7 cellular contexts compared by ENCODE assay signal in the genomic region with DNA sequence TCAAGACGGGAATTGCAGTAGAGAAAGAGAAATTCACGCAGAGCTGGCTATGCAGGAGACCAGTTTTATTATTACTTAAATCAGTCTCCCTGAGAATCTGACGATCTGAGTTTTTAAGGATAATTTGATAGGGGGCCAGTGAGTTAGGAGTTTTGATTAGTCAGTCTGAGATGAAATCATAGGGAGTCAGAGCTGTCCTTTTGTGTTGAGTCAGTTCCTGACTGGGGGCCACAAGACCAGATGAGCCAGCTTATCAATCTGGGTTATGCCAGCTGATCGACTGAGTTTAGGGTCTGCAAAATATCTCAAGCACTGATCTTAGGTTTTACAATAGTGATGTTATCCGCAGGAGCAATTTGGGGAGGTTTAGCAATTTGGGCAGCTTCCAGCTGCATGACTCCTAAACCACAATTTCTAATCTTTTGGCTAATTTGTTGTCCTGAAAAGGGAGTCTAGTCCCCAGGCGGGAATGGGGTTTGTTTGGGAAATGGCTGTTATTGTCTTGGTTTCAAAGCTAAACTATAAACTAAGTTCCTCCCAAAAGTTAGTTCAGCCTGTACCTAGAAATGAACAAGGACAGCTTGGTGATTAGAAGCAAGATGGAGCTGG. TPM values are rescaled to one million over a fixed set of nuclear protein-coding genes. Genes with fewer than 3 reads are reported as not detected.
A peak's percentile ranks its signal among the peaks of the same experiment; 100 is the strongest.
DNase-seq lines count a peak whose midpoint lies in the region; ATAC-seq, FAIRE-seq and TF ChIP-seq lines count a peak whose summit lies in the region.
"Not testable (repeated sequence)": the region's sequence is repeated elsewhere in the genome, so short reads cannot be mapped to it uniquely, and the experiment has no call there.

No MANE protein-coding gene starts in this region.

- not testable (repeated sequence) for TF ChIP-seq RAD21 in HepG2 (CRISPR knock-in tag; IDR thresholded peaks at IDR 0.05)

- not testable (repeated sequence) for TF ChIP-seq CTCF in astrocyte (IDR thresholded peaks at IDR 0.05; ENCODE audit: insufficient read depth, low read depth, low read length); fibroblast of pulmonary artery (IDR thresholded peaks at IDR 0.05; ENCODE audit: low read length, missing control alignments); HepG2 (CRISPR knock-in tag; IDR thresholded peaks at IDR 0.05)

- 100% methylated on average over 3 of the region's 6 CpGs for WGBS in HepG2 (ENCODE audit: low lambda C conversion rate)

- H3K27me3 Mint-ChIP-seq in astrocyte (ENCODE audit: low read depth, unreplicated experiment), result not testable (repeated sequence)

- H3K9ac ChIP-seq in astrocyte (ENCODE audit: low read length); HepG2 (ENCODE audit: insufficient read depth, low read depth, low read length): not testable (repeated sequence)

- not testable (repeated sequence) for H3K27ac ChIP-seq in astrocyte (ENCODE audit: low read depth, low read length); HepG2 (ENCODE audit: extremely low read length, insufficient read depth, low read length)

- intact Hi-C loops in HepG2 (cut with micrococcal nuclease; ENCODE audit: unreplicated experiment), result not testable (repeated sequence)

- H3K36me3 ChIP-seq in astrocyte (ENCODE audit: insufficient read depth, low read length); HepG2 (replicated peaks in 1 of 2; ENCODE audit: control insufficient read depth in 1 of 2, insufficient read depth in 2 of 2, low read length in 2 of 2): not testable (repeated sequence)

- not testable (repeated sequence) for H3K4me3 ChIP-seq in astrocyte (ENCODE audit: insufficient read depth, low read depth, low read length); fibroblast of pulmonary artery (replicated peaks; ENCODE audit: low read depth, low read length); HepG2 (replicated peaks in 1 of 3; ENCODE audit: insufficient read depth in 1 of 3, low read depth in 2 of 3, low read length in 3 of 3)

- not testable (repeated sequence) for TF ChIP-seq POLR2A in HepG2 (IDR thresholded peaks at IDR 0.05; ENCODE audit: insufficient read depth in 1 of 2, low read depth in 2 of 2, low read length in 2 of 2)

- DNase-seq in EL, result peak; percentile 48
- DNase-seq in HT1080 (ENCODE audit: low read depth), result peak; percentile 32
- DNase-seq in RPMI7951 (ENCODE audit: low read depth), result peak; percentile 82
- DNase-seq in astrocyte (ENCODE audit: low read depth), result peak; percentile 60
- peak; percentile 20 for DNase-seq in dermis blood vessel endothelial cell
- DNase-seq in fibroblast of pulmonary artery (ENCODE audit: low read depth), result peak; percentile 58
- not testable (repeated sequence) for DNase-seq in HepG2 (ENCODE audit: low spot score)

- H3K27ac Mint-ChIP-seq in astrocyte (ENCODE audit: unreplicated experiment), result not testable (repeated sequence)

- not testable (repeated sequence) for FAIRE-seq in astrocyte (lab: Jason Lieb, UNC)
- peak; percentile 48 for FAIRE-seq in HepG2 (lab: Jason Lieb, UNC)

- H3K9me3 Mint-ChIP-seq in astrocyte (ENCODE audit: unreplicated experiment), result not testable (repeated sequence)

- in situ Hi-C loops in HepG2 (cut with HindIII; ENCODE audit: extremely low pct_ligation_motif_present, low pct_unique_long_range_greater_than_20kb), result not testable (repeated sequence)

- not testable (repeated sequence) for H2AFZ ChIP-seq in astrocyte (ENCODE audit: low read depth, low read length); HepG2 (ENCODE audit: low read length)

- H4K20me1 ChIP-seq in astrocyte (ENCODE audit: insufficient read depth, low read length); HepG2 (ENCODE audit: insufficient read depth, low read length): not testable (repeated sequence)

- H3K27me3 ChIP-seq in astrocyte (ENCODE audit: insufficient read depth, low read length); HepG2 (ENCODE audit: control insufficient read depth in 1 of 2, insufficient read depth in 2 of 2, low read length in 2 of 2): not testable (repeated sequence)

- H3K4me3 Mint-ChIP-seq in astrocyte (ENCODE audit: unreplicated experiment), result not testable (repeated sequence)

- TF ChIP-seq EP300 in HepG2 (IDR thresholded peaks at IDR 0.05; ENCODE audit: low read depth in 2 of 2, low read length in 2 of 2); HepG2 (CRISPR knock-in tag; IDR thresholded peaks at IDR 0.05; ENCODE audit: borderline replicate concordance): not testable (repeated sequence)

- H3K9me3 ChIP-seq in astrocyte (ENCODE audit: insufficient read depth, low read depth, low read length); HepG2 (ENCODE audit: low read length): not testable (repeated sequence)

- POLR2A ChIA-PET in HepG2 (lab: Yijun Ruan, JAX), result not testable (repeated sequence)

- not testable (repeated sequence) for H3K4me1 ChIP-seq in astrocyte (ENCODE audit: insufficient read depth, low read length); HepG2 (ENCODE audit: insufficient read depth, low read length)

- ATAC-seq in HepG2, result not testable (repeated sequence)

- H3K79me2 ChIP-seq in astrocyte (ENCODE audit: insufficient read depth, low read length); HepG2 (ENCODE audit: insufficient read depth, low read length): not testable (repeated sequence)

- CTCF ChIA-PET in HepG2 (lab: Yijun Ruan, JAX; ENCODE audit: low intra/inter-chr PET ratio, low total read pairs), result not testable (repeated sequence)

- BruUV-seq in HepG2 (replicated peaks; lab: Mats Ljungman, UMichigan), result not testable (repeated sequence)

- H3K4me1 Mint-ChIP-seq in astrocyte (ENCODE audit: low read depth, unreplicated experiment), result not testable (repeated sequence)

- H3K36me3 Mint-ChIP-seq in astrocyte (ENCODE audit: low read depth, unreplicated experiment), result not testable (repeated sequence)

- not testable (repeated sequence) for H3K4me2 ChIP-seq in astrocyte (ENCODE audit: low read length); HepG2 (ENCODE audit: low read depth, low read length)

RNA-seq across cellular contexts. Expression of a gene that starts 47.3 kb away (rescaled TPM):
- total RNA-seq in HT1080 (2014; rRNA removed; shearing (Covaris generic)), result 6.9 and 8.2 TPM in 2 replicates
- polyA plus RNA-seq in HT1080 (2015; cell fraction: cytosol; rRNA removed), result 3.8 and 4.5 TPM in 2 replicates
- polyA plus RNA-seq in HT1080 (2015; cell fraction: nucleus; rRNA removed), result 11.1 and 15.1 TPM in 2 replicates
- 5.2 and 9.8 TPM in 2 replicates for total RNA-seq in RPMI7951 (2014; rRNA removed; shearing (Covaris generic))
- total RNA-seq in astrocyte (4.6 and 4.9 TPM in 2 replicates), dermis blood vessel endothelial cell (9.2 and 9.4 TPM in 2 replicates), HepG2 (2016; rRNA removed; fragmentation: Illumina TruSeq; extraction: Trizol) (11.6 and 12.9 TPM in 2 replicates)
- total RNA-seq in HepG2 (2016; cell fraction: cytosol; rRNA removed; fragmentation: Illumina TruSeq; extraction: Trizol; ENCODE audit: low read depth), result 5.0 and 6.2 TPM in 2 replicates
- 10.9 and 11.9 TPM in 2 replicates for total RNA-seq in HepG2 (2016; cell fraction: insoluble cytoplasmic fraction; rRNA removed; fragmentation: Illumina TruSeq; extraction: Trizol)
- total RNA-seq in HepG2 (2016; cell fraction: membrane; rRNA removed; fragmentation: Illumina TruSeq; extraction: Trizol), result 4.1 and 5.3 TPM in 2 replicates
- total RNA-seq in HepG2 (2016; cell fraction: nucleus; rRNA removed; fragmentation: Illumina TruSeq; extraction: Trizol), result 18.2 and 19.6 TPM in 2 replicates
- polyA plus RNA-seq in HepG2 (2011; rRNA removed), result 5.0 and 5.4 TPM in 2 replicates
- 4.1 and 5.4 TPM in 2 replicates for polyA plus RNA-seq in HepG2 (2011; cell fraction: cytosol; rRNA removed)
- 15.7 and 15.8 TPM in 2 replicates for polyA plus RNA-seq in HepG2 (2011; cell fraction: nucleus; rRNA removed)
- polyA plus RNA-seq in HepG2 (2012), result 1.7 and 5.4 TPM in 2 replicates
- polyA plus RNA-seq in HepG2 (2016; cell fraction: cytosol; fragmentation: Illumina TruSeq; extraction: Trizol; ENCODE audit: low read depth), result 1.1 and 1.3 TPM in 2 replicates
- 9.7 and 10.4 TPM in 2 replicates for polyA plus RNA-seq in HepG2 (2016; cell fraction: insoluble cytoplasmic fraction; fragmentation: Illumina TruSeq; extraction: Trizol; ENCODE audit: low read depth)
- 2.2 and 2.6 TPM in 2 replicates for polyA plus RNA-seq in HepG2 (2016; cell fraction: membrane; fragmentation: Illumina TruSeq; extraction: Trizol; ENCODE audit: low read depth)
- polyA plus RNA-seq in HepG2 (2016; cell fraction: nucleus; fragmentation: Illumina TruSeq; extraction: Trizol; ENCODE audit: insufficient read depth, low read depth), result 10.1 and 11.2 TPM in 2 replicates
- 12.2 TPM in 2 replicates for polyA minus RNA-seq in HepG2 (2011; rRNA and poly(A)+ RNA removed; ENCODE audit: low replicate concordance)
- 5.0 and 6.1 TPM in 2 replicates for polyA minus RNA-seq in HepG2 (2011; cell fraction: cytosol; rRNA and poly(A)+ RNA removed)
- polyA minus RNA-seq in HepG2 (2011; cell fraction: nucleus; rRNA and poly(A)+ RNA removed), result 25.9 and 26.7 TPM in 2 replicates
